17 cellular contexts compared by ENCODE assay signal in the genomic region with DNA sequence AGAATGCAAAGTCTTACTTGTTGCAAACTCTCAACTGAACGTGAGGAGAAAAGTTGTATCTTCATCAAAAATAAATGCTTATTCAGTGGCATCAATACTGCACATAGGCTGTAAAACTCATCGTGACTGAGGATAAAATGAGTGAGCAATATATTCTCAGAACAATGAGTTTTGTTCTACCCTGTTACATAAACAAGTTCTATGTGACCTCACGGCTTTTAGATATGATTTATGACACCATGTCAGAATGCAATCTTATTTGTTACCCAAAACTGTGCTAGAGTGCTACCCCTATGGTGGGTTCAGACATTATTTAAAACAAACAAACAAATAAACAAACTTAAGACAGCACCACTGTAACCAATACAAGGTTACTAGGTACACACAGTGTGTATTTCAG. TPM values are rescaled to one million over a fixed set of nuclear protein-coding genes. Genes with fewer than 3 reads are reported as not detected.
DNase-seq lines count a peak whose midpoint lies in the region; ATAC-seq and TF ChIP-seq lines count a peak whose summit lies in the region.
"Had no signal": no experiment of that assay in that cellular context is flagged by ENCODE, and none has a peak within 500 bp of the region (broad histone marks: within the 10 kb centered on the region; RNA-seq: fewer than 3 reads in every experiment).

No MANE protein-coding gene starts in this region.

- H3K4me3 ChIP-seq in subcutaneous abdominal adipose tissue (ENCODE audit: low read depth in 1 of 5, low read length in 5 of 5) (no peak overlapping the region), tibial nerve (no peak overlapping the region)
- H3K4me3 ChIP-seq: ascending aorta, skin epidermis, upper lobe of left lung had no signal

- TF ChIP-seq EP300 in tibial nerve (IDR thresholded peaks at IDR 0.05) = no peak

- H3K27ac ChIP-seq in subcutaneous abdominal adipose tissue (ENCODE audit: low read depth, low read length) (peak overlapping the region; percentile 71), tibial nerve (peak overlapping the region in 1 of 4 donors; percentile 25)
- H3K27ac ChIP-seq: ascending aorta, upper lobe of left lung had no signal

- TF ChIP-seq POLR2A in tibial nerve (IDR thresholded peaks at IDR 0.05) = no peak

- peaks cover 89% of the 10 kb centered on the region for H3K4me1 Mint-ChIP-seq in activated T-cell treated with anti-CD3 and anti-CD28 coated beads, Interleukin-2, amount 50 U/mL, for 72 hours (ENCODE audit: low read depth)
- peaks cover 74% of the 10 kb centered on the region for H3K4me1 Mint-ChIP-seq in T-helper 17 cell

- no peak for DNase-seq in activated T-cell treated with anti-CD3 and anti-CD28 coated beads, Interleukin-2, amount 50 U/mL, for 72 hours
- DNase-seq in activated T-cell treated with anti-CD3 and anti-CD28 coated beads, Interleukin-2, amount 50 U/mL, for 48 hours = no peak
- DNase-seq in T-helper 17 cell = no peak
- DNase-seq in NCI-H1105 treated with DMSO at 0.1 percent for 48 hours (lab: John Stamatoyannopoulos, UW) = no peak
- no peak for DNase-seq in retina
- DNase-seq in tibial nerve (ENCODE audit: low spot score in 2 of 2) = no peak
- DNase-seq: Calu3, hippocampal formation, NCI-H1048, NCI-H82, upper lobe of left lung had no signal

- H3K27me3 ChIP-seq in subcutaneous abdominal adipose tissue (ENCODE audit: control insufficient read depth in 5 of 5, insufficient read depth in 4 of 5, low read length in 5 of 5) (no peaks in the 10 kb centered on the region), tibial nerve (no peaks in the 10 kb centered on the region)
- H3K27me3 ChIP-seq: ascending aorta, upper lobe of left lung had no signal

- H3K27ac Mint-ChIP-seq in activated T-cell treated with anti-CD3 and anti-CD28 coated beads, Interleukin-2, amount 50 U/mL, for 72 hours = peak overlapping the region; percentile 81
- peak overlapping the region; percentile 97 for H3K27ac Mint-ChIP-seq in T-helper 17 cell
- H3K27ac Mint-ChIP-seq: stimulated activated memory B cell treated with anti-CD40 and anti-IgM and Interleukin-4, amounts not matched to agents 10 μg/mL and 1 μg/mL and 100 μg/mL, for 72 hours had no signal

- no peaks in the 10 kb centered on the region for H3K27me3 Mint-ChIP-seq in activated T-cell treated with anti-CD3 and anti-CD28 coated beads, Interleukin-2, amount 50 U/mL, for 72 hours (ENCODE audit: low read depth)
- no peaks in the 10 kb centered on the region for H3K27me3 Mint-ChIP-seq in T-helper 17 cell
- H3K27me3 Mint-ChIP-seq: stimulated activated memory B cell treated with anti-CD40 and anti-IgM and Interleukin-4, amounts not matched to agents 10 μg/mL and 1 μg/mL and 100 μg/mL, for 72 hours had no signal

- peak overlapping the region; percentile 2 to 55 for H3K4me3 Mint-ChIP-seq in activated T-cell treated with anti-CD3 and anti-CD28 coated beads, Interleukin-2, amount 50 U/mL, for 72 hours
- H3K4me3 Mint-ChIP-seq in T-helper 17 cell = peak overlapping the region; percentile 12
- H3K4me3 Mint-ChIP-seq: stimulated activated memory B cell treated with anti-CD40 and anti-IgM and Interleukin-4, amounts not matched to agents 10 μg/mL and 1 μg/mL and 100 μg/mL, for 72 hours had no signal

- TF ChIP-seq CTCF in tibial nerve (IDR thresholded peaks at IDR 0.05) = no peak

- H3K4me1 ChIP-seq in subcutaneous abdominal adipose tissue (ENCODE audit: control insufficient read depth in 5 of 5, insufficient read depth in 5 of 5, low read length in 5 of 5) (peaks cover 11 to 54% (median 43%) of the 10 kb centered on the region in 5 donors), tibial nerve (peaks cover 0 to 88% (median 40%) of the 10 kb centered on the region in 4 donors)

- no peaks in the 10 kb centered on the region for H3K9me3 Mint-ChIP-seq in activated T-cell treated with anti-CD3 and anti-CD28 coated beads, Interleukin-2, amount 50 U/mL, for 72 hours
- H3K9me3 Mint-ChIP-seq: stimulated activated memory B cell treated with anti-CD40 and anti-IgM and Interleukin-4, amounts not matched to agents 10 μg/mL and 1 μg/mL and 100 μg/mL, for 72 hours had no signal

- H3K36me3 Mint-ChIP-seq in activated T-cell treated with anti-CD3 and anti-CD28 coated beads, Interleukin-2, amount 50 U/mL, for 72 hours (ENCODE audit: insufficient read depth in 2 of 2) = peaks cover 0 to 15% of the 10 kb centered on the region in 2 donors
- peaks cover 8% of the 10 kb centered on the region for H3K36me3 Mint-ChIP-seq in T-helper 17 cell (ENCODE audit: low read depth)

- WGBS in tibial nerve, 2 donors = 46 to 55% methylated on average over 3 of the region's 3 CpGs

- H3K36me3 ChIP-seq in subcutaneous abdominal adipose tissue (ENCODE audit: control insufficient read depth in 5 of 5, insufficient read depth in 5 of 5, low read length in 5 of 5) = peaks cover 0 to 3% (median 0%) of the 10 kb centered on the region in 5 donors
- H3K36me3 ChIP-seq in tibial nerve = peaks cover 0 to 23% (median 0%) of the 10 kb centered on the region in 3 donors
- H3K36me3 ChIP-seq: ascending aorta, upper lobe of left lung had no signal

- H3K9me3 ChIP-seq in T-helper 17 cell (ENCODE audit: control insufficient read depth, low read length, poor library complexity, severe bottlenecking) (no peaks in the 10 kb centered on the region), subcutaneous abdominal adipose tissue (ENCODE audit: control insufficient read depth in 5 of 5, low read length in 5 of 5) (no peaks in the 10 kb centered on the region), tibial nerve (no peaks in the 10 kb centered on the region)
- H3K9me3 ChIP-seq: ascending aorta, upper lobe of left lung had no signal

- ATAC-seq in activated T-cell treated with anti-CD3 and anti-CD28 coated beads, Interleukin-2, amount 50 U/mL, for 72 hours (replicated peaks in 1 of 2) = peak in 1 of 2 donors; percentile 19
- ATAC-seq in T-helper 17 cell (no peak), esophagus mucosa (peak; percentile 41)
- ATAC-seq: HCT116; stimulated activated memory B cell treated with anti-CD40 and anti-IgM and Interleukin-4, amounts not matched to agents 10 μg/mL and 1 μg/mL and 100 μg/mL, for 72 hours had no signal

- no peak overlapping the region for H3K9ac ChIP-seq in subcutaneous abdominal adipose tissue (ENCODE audit: low read length in 5 of 5)

RNA-seq across cellular contexts. Expression of a gene that starts 55.4 kb away (rescaled TPM):
- 10 to 100 TPM; 47.0 to 56.9 TPM for total RNA-seq in activated T-cell treated with anti-CD3 and anti-CD28 coated beads, Interleukin-2, amount 50 U/mL, for 72 hours
- total RNA-seq in T-helper 17 cell (10 to 100 TPM; 72.9 to 86.1 TPM), esophagus mucosa (8.0 TPM), tibial nerve (100 to 1,000 TPM; 153 to 194 (median 176) TPM)
